ENCODE assay signal across 8 cellular contexts in genomic region chr2:7825591-7826312, GRCh38.
DNase-seq lines count a peak whose midpoint lies in the region; ATAC-seq, FAIRE-seq and TF ChIP-seq lines count a peak whose summit lies in the region.

No MANE protein-coding gene starts in this region.

- H3K4me1 ChIP-seq in body of pancreas: no peaks in the 10 kb centered on the region
- H3K4me1 ChIP-seq in vagina: no peaks in the 10 kb centered on the region
- H3K4me1 ChIP-seq in effector memory CD4-positive, alpha-beta T cell (ENCODE audit: control insufficient read depth, insufficient read depth, low read length, poor library complexity, severe bottlenecking): no peaks in the 10 kb centered on the region

- WGBS in body of pancreas, 2 donors: 59 to 67% methylated on average over 9 of the region's 9 CpGs

- intact Hi-C loops in body of pancreas (cut with DNase I) (no loop called here), vagina (cut with DNase I) (no loop called here)

- H3K27me3 ChIP-seq in body of pancreas (no peaks in the 10 kb centered on the region), vagina (no peaks in the 10 kb centered on the region)
- no peaks in the 10 kb centered on the region for H3K27me3 ChIP-seq in effector memory CD4-positive, alpha-beta T cell (replicated peaks; ENCODE audit: control insufficient read depth, insufficient read depth, low read length, poor library complexity, severe bottlenecking)

- peak; percentile 29 to 72 (median 43) for DNase-seq in body of pancreas
- peak; percentile 21 to 54 for DNase-seq in stimulated activated CD4-positive, alpha-beta T cell treated with anti-CD3 and anti-CD28 coated beads, Interleukin-4, amount 100 ng/mL, for 48 hours (ENCODE audit: low read depth in 2 of 2)
- DNase-seq in vagina (ENCODE audit: extremely low spot score in 2 of 2): no peak
- no peak for DNase-seq in effector memory CD4-positive, alpha-beta T cell
- no peak for DNase-seq in H54 (ENCODE audit: insufficient read length, low spot score)
- no peak for DNase-seq in D721Med (ENCODE audit: insufficient read length, low spot score)

- H3K27ac ChIP-seq in body of pancreas (peak overlapping the region; percentile 21 to 82 (median 56)), vagina (no peak overlapping the region)
- no peak overlapping the region for H3K27ac ChIP-seq in effector memory CD4-positive, alpha-beta T cell (ENCODE audit: insufficient read depth, low read length, poor library complexity, severe bottlenecking)

- TF ChIP-seq CTCF in body of pancreas (IDR thresholded peaks at IDR 0.05) (no peak), vagina (IDR thresholded peaks at IDR 0.05) (no peak), D721Med (IDR thresholded peaks at IDR 0.05; ENCODE audit: insufficient read depth, missing control alignments) (no peak)

- peak; percentile 96 for ATAC-seq in GM21360 (IDR thresholded peaks at IDR 0.05; ENCODE audit: unreplicated experiment)
- ATAC-seq in HG03439 (IDR thresholded peaks at IDR 0.05; ENCODE audit: unreplicated experiment): peak; percentile 93
- ATAC-seq in body of pancreas: peak; percentile 90

- FAIRE-seq in H54 (lab: Jason Lieb, UNC) (no peak), D721Med (lab: Jason Lieb, UNC) (no peak)

- H3K4me3 ChIP-seq in body of pancreas (no peak overlapping the region), vagina (no peak overlapping the region)
- H3K4me3 ChIP-seq in effector memory CD4-positive, alpha-beta T cell (ENCODE audit: insufficient read depth, low read depth, low read length, poor library complexity, severe bottlenecking): no peak overlapping the region

- no peaks in the 10 kb centered on the region for H3K9me3 ChIP-seq in body of pancreas
- H3K9me3 ChIP-seq in vagina: no peaks in the 10 kb centered on the region
- H3K9me3 ChIP-seq in effector memory CD4-positive, alpha-beta T cell (ENCODE audit: control insufficient read depth, low read length): no peaks in the 10 kb centered on the region

- TF ChIP-seq POLR2A in body of pancreas (IDR thresholded peaks at IDR 0.05) (peak in 2 of 3 donors; percentile 18 to 25), vagina (IDR thresholded peaks at IDR 0.05) (no peak), H54 (IDR thresholded peaks at IDR 0.05; ENCODE audit: low read depth, low read length) (no peak)

- H3K36me3 ChIP-seq in body of pancreas (replicated peaks in 1 of 2; ENCODE audit: insufficient read depth in 1 of 2, low read depth in 2 of 2) (no peaks in the 10 kb centered on the region), vagina (no peaks in the 10 kb centered on the region)
- no peaks in the 10 kb centered on the region for H3K36me3 ChIP-seq in effector memory CD4-positive, alpha-beta T cell (ENCODE audit: control insufficient read depth, insufficient read depth, low read length)

Comparison
In these comparisons a context has a peak if more than half of its experiments do, and no peak if none do; other contexts are left out.
1. DNase-seq: peak in body of pancreas (4 of 4) and stimulated activated CD4-positive, alpha-beta T cell treated with anti-CD3 and anti-CD28 coated beads, Interleukin-4, amount 100 ng/mL, for 48 hours (2 of 2); none in vagina (0 of 2), effector memory CD4-positive, alpha-beta T cell (0 of 3), H54 (single experiment) and D721Med (single experiment).
2. H3K27ac ChIP-seq: peak in body of pancreas (4 of 4); none in vagina (single experiment) and effector memory CD4-positive, alpha-beta T cell (single experiment).
3. POLR2A ChIP-seq: peak in body of pancreas (2 of 3); none in vagina (0 of 2) and H54 (single experiment).
4. Peak in every context shown above with its lines, with median percentiles within 50 percentile points of each other: ATAC-seq.